Comparison of ENCODE assay signal across 7 cellular contexts in the genomic region with DNA sequence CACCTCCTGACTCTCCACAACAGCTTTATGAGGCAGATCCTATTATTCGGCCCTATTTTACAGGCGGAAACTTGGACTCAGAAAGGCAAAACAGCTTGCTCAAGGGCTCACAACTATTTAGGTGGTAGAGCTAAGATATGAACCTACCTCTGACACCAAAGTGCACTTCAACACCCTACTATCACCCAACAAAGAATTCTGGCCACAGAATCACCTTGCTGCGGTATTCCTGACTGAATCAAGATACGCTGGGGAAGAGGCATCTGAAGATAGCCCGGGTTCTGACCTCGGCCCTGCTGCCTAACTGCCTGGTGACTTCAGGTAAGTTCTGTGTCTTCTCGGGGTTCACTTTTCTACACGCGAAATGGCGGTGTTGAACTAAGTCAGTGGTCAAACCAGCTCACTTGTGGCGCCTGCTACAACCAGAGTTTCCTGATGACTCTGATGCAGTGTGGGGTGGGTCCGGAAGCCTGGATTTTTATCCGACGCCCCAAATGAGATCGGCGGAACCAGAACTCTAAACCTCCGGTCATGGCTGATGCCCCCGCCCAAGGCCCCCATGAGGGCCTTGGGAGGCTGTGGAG. TPM values are rescaled to one million over a fixed set of nuclear protein-coding genes. Genes with fewer than 3 reads are reported as not detected.
DNase-seq lines count a peak whose midpoint lies in the region; ATAC-seq and TF ChIP-seq lines count a peak whose summit lies in the region.

No MANE protein-coding gene starts in this region.

- intact Hi-C loops in Panc1 (cut with micrococcal nuclease; ENCODE audit: unreplicated experiment): no loop called here

- H3K4me2 ChIP-seq in trophoblast cell (ENCODE audit: low read length): peak overlapping the region; percentile 61

- peak overlapping the region; percentile 92 for H3K14ac ChIP-seq in trophoblast cell (ENCODE audit: low read length)

- H2BK12ac ChIP-seq in trophoblast cell (ENCODE audit: low read length): peak overlapping the region; percentile 76

- H3K27me3 ChIP-seq in Panc1 (ENCODE audit: control insufficient read depth, insufficient read depth, low read length) (no peaks in the 10 kb centered on the region), trophoblast cell (ENCODE audit: insufficient read depth, low read length) (no peaks in the 10 kb centered on the region)

- peak overlapping the region; percentile 77 for H2BK120ac ChIP-seq in trophoblast cell (ENCODE audit: insufficient read depth, low read length, poor library complexity)

- peak overlapping the region; percentile 88 for H2BK5ac ChIP-seq in trophoblast cell (ENCODE audit: low read depth, low read length, poor library complexity)

- no peaks in the 10 kb centered on the region for H3K9me3 ChIP-seq in Panc1 (ENCODE audit: control insufficient read depth, insufficient read depth, low read depth, low read length)
- no peaks in the 10 kb centered on the region for H3K9me3 ChIP-seq in trophoblast cell (ENCODE audit: insufficient read depth, low read depth, low read length)

- peak overlapping the region; percentile 88 for H4K8ac ChIP-seq in trophoblast cell (ENCODE audit: low read depth, low read length)

- peak overlapping the region; percentile 93 for H4K12ac ChIP-seq in trophoblast cell (ENCODE audit: low read depth, low read length)

- DNase-seq in Panc1 (ENCODE audit: low read depth, low spot score): no peak
- DNase-seq in epithelial cell of esophagus (ENCODE audit: low read depth): peak; percentile 66
- peak in 1 of 2 donors; percentile 19 for DNase-seq in trophoblast cell
- DNase-seq in iPS-NIHi7 (ENCODE audit: extremely low spot score): no peak
- no peak for DNase-seq in mucosa of gallbladder (ENCODE audit: low spot score)

- H3K27ac ChIP-seq in Panc1 (ENCODE audit: low read length): peak overlapping the region; percentile 96
- peak overlapping the region; percentile 86 for H3K27ac ChIP-seq in trophoblast cell (ENCODE audit: low read depth, low read length)

- POLR2A ChIA-PET in Panc1 (lab: Charles Lee): interaction anchor here (0.7 to 1.2 kb wide), 3 partner anchors 10 to 369 kb away, joined by 3 to 10 read pairs (median 4); no protein-coding TSS in a partner anchor

- in situ Hi-C loops in Panc1 (cut with HindIII; ENCODE audit: low pct_unique_long_range_greater_than_20kb, low sequenced_read_pairs): no loop called here

- peak overlapping the region; percentile 80 for H3K18ac ChIP-seq in trophoblast cell (ENCODE audit: low read length)

- peak overlapping the region; percentile 89 for H4K91ac ChIP-seq in trophoblast cell (ENCODE audit: low read depth, low read length)

- peak overlapping the region; percentile 58 for H3K4ac ChIP-seq in trophoblast cell (ENCODE audit: low read depth, low read length)

- peak; percentile 1 for ATAC-seq in GM19328 (IDR thresholded peaks at IDR 0.05; ENCODE audit: unreplicated experiment)
- ATAC-seq in Panc1: no peak
- no peak for ATAC-seq in HG03521 (IDR thresholded peaks at IDR 0.05; ENCODE audit: unreplicated experiment)

- CTCF ChIA-PET in Panc1 (lab: Charles Lee): no interaction called here

- BruUV-seq in Panc1 (replicated peaks; lab: Mats Ljungman, UMichigan): no TSS peak

- no CpG with 5 or more reads among the region's 18 CpGs for WGBS in trophoblast cell (ENCODE audit: extremely low coverage, insufficient coverage, insufficient read length)

- H3K4me3 ChIP-seq in Panc1 (ENCODE audit: low read depth in 2 of 2, low read length in 2 of 2) (peak overlapping the region; percentile 88 to 97), epithelial cell of esophagus (ENCODE audit: low read length) (peak overlapping the region; percentile 93), trophoblast cell (ENCODE audit: low read depth, low read length) (peak overlapping the region; percentile 88)

- no peaks in the 10 kb centered on the region; the same call in 1 of the 2 replicates for H3K36me3 ChIP-seq in Panc1 (ENCODE audit: control insufficient read depth, insufficient read depth, low read length)
- no peaks in the 10 kb centered on the region for H3K36me3 ChIP-seq in trophoblast cell (ENCODE audit: control insufficient read depth in 1 of 2, insufficient read depth in 2 of 2, low read length in 2 of 2)

- peaks cover 71% of the 10 kb centered on the region for H3K79me1 ChIP-seq in trophoblast cell (ENCODE audit: low read length)

- H2AK5ac ChIP-seq in trophoblast cell (ENCODE audit: low read length): peak overlapping the region; percentile 25

- H2AFZ ChIP-seq in trophoblast cell (ENCODE audit: insufficient read depth, low read length, poor library complexity): peak overlapping the region; percentile 83

- H3K79me2 ChIP-seq in trophoblast cell (ENCODE audit: control insufficient read depth, insufficient read depth, low read length, poor library complexity): peaks cover 17% of the 10 kb centered on the region

- no peak for TF ChIP-seq CTCF in Panc1 (IDR thresholded peaks at IDR 0.05)
- no peak for TF ChIP-seq CTCF in epithelial cell of esophagus (IDR thresholded peaks at IDR 0.05; ENCODE audit: insufficient read depth, low read depth, low read length, missing control alignments)

- peak overlapping the region; percentile 81 for H3K9ac ChIP-seq in trophoblast cell (ENCODE audit: low read length)

- no peak overlapping the region for H3K23ac ChIP-seq in trophoblast cell (ENCODE audit: low read length)

- H3K4me1 ChIP-seq in Panc1 (ENCODE audit: control insufficient read depth, insufficient read depth, low read length): peaks cover 19% of the 10 kb centered on the region
- peaks cover 40 to 60% of the 10 kb centered on the region in 2 experiments for H3K4me1 ChIP-seq in trophoblast cell (ENCODE audit: control insufficient read depth in 1 of 2, insufficient read depth in 2 of 2, low read length in 2 of 2)

RNA-seq across cellular contexts. Expression of gene PEF1, which starts 0.6 kb away (rescaled TPM):
- 58.4 TPM for total RNA-seq in Panc1 (2021; ENCODE audit: unreplicated experiment)
- polyA plus RNA-seq in Panc1 (2012; ENCODE audit: insufficient read length): 60.1 TPM
- polyA plus RNA-seq in trophoblast cell (2013): 66.7 and 70.3 TPM in 2 replicates
- total RNA-seq in mucosa of gallbladder: 66.3 TPM

RNA-seq across cellular contexts. Expression of gene HCRTR1, which starts 26.6 kb away (rescaled TPM):
- total RNA-seq in Panc1 (2021; ENCODE audit: unreplicated experiment) (0.18 TPM), mucosa of gallbladder (not detected)
- polyA plus RNA-seq in Panc1 (2012; ENCODE audit: insufficient read length): not detected
- 1.4 and 1.5 TPM in 2 replicates for polyA plus RNA-seq in trophoblast cell (2013)

RNA-seq across cellular contexts. Expression of gene COL16A1, which starts 59.7 kb away (rescaled TPM):
- total RNA-seq in Panc1 (2021; ENCODE audit: unreplicated experiment): 7.6 TPM
- polyA plus RNA-seq in Panc1 (2012; ENCODE audit: insufficient read length): 3.5 TPM
- 43.1 and 44.2 TPM in 2 replicates for polyA plus RNA-seq in trophoblast cell (2013)
- 52.5 TPM for total RNA-seq in mucosa of gallbladder
